Comparison of ENCODE assay signal across 9 cellular contexts in the genomic region with DNA sequence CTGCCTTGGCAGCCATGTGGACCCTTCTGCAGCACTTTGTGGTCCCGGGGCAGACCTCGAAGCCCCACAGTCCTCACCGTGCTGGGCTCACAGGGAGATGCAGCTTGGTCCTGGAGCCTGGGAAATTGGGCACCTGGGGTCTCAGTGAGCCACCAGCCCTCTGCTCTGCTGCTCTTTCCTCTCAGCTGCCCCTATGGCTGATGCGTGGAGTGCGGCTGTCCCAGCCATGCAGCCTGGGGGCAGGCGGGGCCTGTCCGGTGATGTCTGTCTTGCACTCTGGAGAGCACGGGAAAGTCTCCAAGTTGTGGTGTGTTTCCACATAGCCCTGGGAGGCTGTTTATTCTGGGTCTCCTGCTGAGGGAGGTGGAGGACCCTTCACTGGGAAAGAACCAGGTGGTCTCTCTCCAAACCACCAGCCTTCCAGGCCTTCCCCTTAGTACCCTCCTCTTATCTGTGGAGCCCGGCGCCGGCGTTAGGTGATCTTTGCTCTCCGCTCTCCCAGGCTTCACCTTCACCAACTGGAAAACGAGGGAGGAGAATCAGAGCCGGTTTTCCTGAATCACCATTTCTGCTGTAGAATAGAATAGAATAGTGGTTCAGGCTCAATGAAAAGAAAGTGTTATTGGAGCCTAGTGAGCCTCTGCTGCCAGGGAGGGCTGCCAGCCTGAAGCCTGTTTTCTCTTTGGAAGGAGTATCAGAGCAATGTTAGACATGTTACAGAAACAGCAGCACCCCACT. TPM values are rescaled to one million over a fixed set of nuclear protein-coding genes. Genes with fewer than 3 reads are reported as not detected.
A peak's percentile ranks its signal among the peaks of the same experiment; 100 is the strongest.
DNase-seq lines count a peak whose midpoint lies in the region; ATAC-seq and TF ChIP-seq lines count a peak whose summit lies in the region.
"Had no signal": no experiment of that assay in that cellular context is flagged by ENCODE, and none has a peak within 500 bp of the region (broad histone marks: within the 10 kb centered on the region; RNA-seq: fewer than 3 reads in every experiment).

No MANE protein-coding gene starts in this region.

- WGBS in aorta, 2 donors = 56 to 60% methylated on average over 15 of the region's 15 CpGs

- peak; percentile 5 for DNase-seq in activated naive CD4-positive, alpha-beta T cell treated with anti-CD3 and anti-CD28 coated beads, Interleukin-2, amount 50 U/mL, for 16 hours
- no peak for DNase-seq in activated naive CD4-positive, alpha-beta T cell (lab: John Stamatoyannopoulos, UW)
- DNase-seq in colonic mucosa (peak; percentile 76), mucosa of descending colon (peak; percentile 66 to 72 (median 72)), aorta (peak in 1 of 2 donors; percentile 58), NCI-H345 treated with DMSO at 0.1 percent for 48 hours (lab: John Stamatoyannopoulos, UW; ENCODE audit: unreplicated experiment) (no peak), NCI-H748 (lab: John Stamatoyannopoulos, UW; ENCODE audit: unreplicated experiment) (no peak)
- no peak for DNase-seq in activated CD4-positive, CD25-positive, alpha-beta regulatory T cell (lab: John Stamatoyannopoulos, UW)
- DNase-seq: DMS153 had no signal

- TF ChIP-seq CTCF in colonic mucosa (IDR thresholded peaks at IDR 0.05) (no peak), mucosa of descending colon (IDR thresholded peaks at IDR 0.05) (no peak)

- ATAC-seq in mucosa of descending colon (peak; percentile 17), aorta (ENCODE audit: low FRiP score) (peak; percentile 52)

- intact Hi-C loops in colonic mucosa (cut with DNase I) = loop anchor here (10.0 kb wide), 1 partner anchor 156 kb away; a partner anchor contains a TSS
- intact Hi-C loops in mucosa of descending colon (cut with DNase I, micrococcal nuclease) = no loop called here
- intact Hi-C loops in aorta (cut with DNase I) = loop anchor here in 1 of 2 donors (5.0 to 10.0 kb wide), 2 partner anchors 103 to 156 kb away; a partner anchor contains a TSS

- H3K36me3 ChIP-seq in colonic mucosa (no peaks in the 10 kb centered on the region), mucosa of descending colon (ENCODE audit: low read depth) (no peaks in the 10 kb centered on the region), aorta (ENCODE audit: control insufficient read depth in 1 of 2, insufficient read depth in 2 of 2, low read length in 1 of 2) (no peaks in the 10 kb centered on the region)

- H3K4me3 ChIP-seq in colonic mucosa (peak overlapping the region; percentile 79), mucosa of descending colon (no peak overlapping the region), aorta (ENCODE audit: low read length in 2 of 2) (no peak overlapping the region)

- H3K27me3 ChIP-seq in colonic mucosa = no peaks in the 10 kb centered on the region
- no peaks in the 10 kb centered on the region for H3K27me3 ChIP-seq in aorta (ENCODE audit: control insufficient read depth in 1 of 2, insufficient read depth in 2 of 2, low read length in 1 of 2)

- peak overlapping the region; percentile 94 to 99 for H3K9ac ChIP-seq in colonic mucosa (ENCODE audit: low read depth in 2 of 2, low read length in 2 of 2)

- H3K4me1 ChIP-seq in colonic mucosa (peaks cover 36% of the 10 kb centered on the region), mucosa of descending colon (ENCODE audit: low read depth) (peaks cover 80% of the 10 kb centered on the region), aorta (ENCODE audit: control insufficient read depth in 1 of 2, insufficient read depth in 2 of 2, low read length in 2 of 2) (no peaks in the 10 kb centered on the region)

- H3K27ac ChIP-seq in colonic mucosa = peak overlapping the region; percentile 95
- no peak overlapping the region for H3K27ac ChIP-seq in aorta (ENCODE audit: low read depth in 1 of 2, low read length in 2 of 2)

- no peaks in the 10 kb centered on the region for H3K9me3 ChIP-seq in colonic mucosa
- no peaks in the 10 kb centered on the region for H3K9me3 ChIP-seq in mucosa of descending colon
- no peaks in the 10 kb centered on the region for H3K9me3 ChIP-seq in aorta (ENCODE audit: control insufficient read depth, low read length)

RNA-seq across cellular contexts. Expression of a gene that starts 41.2 kb away (rescaled TPM):
- total RNA-seq in colonic mucosa = 100 to 1,000 TPM; 118 to 141 TPM
- 100 to 1,000 TPM; 114 to 203 (median 197) TPM for total RNA-seq in mucosa of descending colon
- 10 to 100 TPM; 15.6 to 37.1 TPM for total RNA-seq in aorta
- polyA plus RNA-seq in aorta = 1 to 10 TPM; 5.5 to 6.8 TPM

RNA-seq across cellular contexts. Expression of a gene that starts 41.6 kb away (rescaled TPM):
- total RNA-seq in colonic mucosa (1 to 10 TPM; 2.7 to 7.8 TPM), mucosa of descending colon (1 to 10 TPM; 1.9 to 4.2 (median 2.5) TPM), aorta (1 to 10 TPM; 2.3 to 3.0 TPM)
- polyA plus RNA-seq in aorta = under 1 TPM; 0.15 to 0.38 TPM

Comparison
In these comparisons a context has a peak if more than half of its experiments do, and no peak if none do; other contexts are left out.
1. DNase-seq: peak in activated naive CD4-positive, alpha-beta T cell treated with anti-CD3 and anti-CD28 coated beads, Interleukin-2, amount 50 U/mL, for 16 hours (single experiment), colonic mucosa (single experiment) and mucosa of descending colon (3 of 3); none in activated naive CD4-positive, alpha-beta T cell (0 of 4), NCI-H345 treated with DMSO at 0.1 percent for 48 hours (single experiment), NCI-H748 (single experiment) and activated CD4-positive, CD25-positive, alpha-beta regulatory T cell (0 of 4).